Comparison of ENCODE assay signal across 20 cellular contexts in genomic region chr9:93138171-93138764, GRCh38. TPM values are rescaled to one million over a fixed set of nuclear protein-coding genes. Genes with fewer than 3 reads are reported as not detected.
DNase-seq lines count a peak whose midpoint lies in the region; ATAC-seq, FAIRE-seq and TF ChIP-seq lines count a peak whose summit lies in the region.
"Had no signal": no experiment of that assay in that cellular context is flagged by ENCODE, and none has a peak within 500 bp of the region (broad histone marks: within the 10 kb centered on the region; RNA-seq: fewer than 3 reads in every experiment).

No MANE protein-coding gene starts in this region.

- ATAC-seq in activated T-helper 17 cell treated with anti-CD3 and anti-CD28 coated beads, Interleukin-2, amount 50 U/mL, for 72 hours (replicated peaks): no peak
- ATAC-seq: A549; activated CD4-positive, alpha-beta T cell treated with anti-CD3 and anti-CD28 coated beads for 36 hours; effector memory CD8-positive, alpha-beta T cell; heart left ventricle; natural killer cell treated with Interleukin-12 subunit alpha and Interleukin-12 subunit beta and Interleukin-15 and Interleukin-18, amount 100 ng/mL, for 72 hours; PC-3; stimulated activated naive CD8-positive, alpha-beta T cell treated with anti-CD3 and anti-CD28 coated beads, Interleukin-15, Interleukin-2, amounts not matched to agents 100 U/mL and 50 U/mL, for 24 hours had no signal

- peak; percentile 89 for FAIRE-seq in GM12891 (lab: Jason Lieb, UNC)
- FAIRE-seq: A549, urothelium cell line had no signal

- intact Hi-C loops in activated CD4-positive, alpha-beta memory T cell treated with anti-CD3 and anti-CD28 coated beads for 36 hours (cut with micrococcal nuclease): no loop called here

- peak overlapping the region; percentile 39 for H3K27ac Mint-ChIP-seq in activated CD4-positive, alpha-beta memory T cell treated with anti-CD3 and anti-CD28 coated beads for 36 hours
- H3K27ac Mint-ChIP-seq in activated CD4-positive, alpha-beta memory T cell treated with anti-CD3 and anti-CD28 coated beads, Interleukin-2, amount 10 ng/mL, durations not matched to agents 7 days and 5 days: no peak overlapping the region
- H3K27ac Mint-ChIP-seq in activated T-helper 17 cell treated with anti-CD3 and anti-CD28 coated beads, Interleukin-2, amount 50 U/mL, for 72 hours: peak overlapping the region; percentile 32
- H3K27ac Mint-ChIP-seq in nephron: no peak overlapping the region
- H3K27ac Mint-ChIP-seq: activated CD4-positive, alpha-beta T cell treated with anti-CD3 and anti-CD28 coated beads for 36 hours had no signal

- H3K36me3 Mint-ChIP-seq in activated CD4-positive, alpha-beta memory T cell treated with anti-CD3 and anti-CD28 coated beads for 36 hours: no peaks in the 10 kb centered on the region
- H3K36me3 Mint-ChIP-seq in activated CD4-positive, alpha-beta memory T cell treated with anti-CD3 and anti-CD28 coated beads, Interleukin-2, amount 10 ng/mL, durations not matched to agents 7 days and 5 days (ENCODE audit: low read depth): peaks cover 3% of the 10 kb centered on the region
- H3K36me3 Mint-ChIP-seq in activated T-helper 17 cell treated with anti-CD3 and anti-CD28 coated beads, Interleukin-2, amount 50 U/mL, for 72 hours (ENCODE audit: low read depth): peaks cover 11% of the 10 kb centered on the region
- no peaks in the 10 kb centered on the region for H3K36me3 Mint-ChIP-seq in nephron (ENCODE audit: low read depth)
- H3K36me3 Mint-ChIP-seq: natural killer cell treated with Interleukin-12 subunit alpha and Interleukin-12 subunit beta and Interleukin-15 and Interleukin-18, amount 100 ng/mL, for 72 hours had no signal

- CTCF ChIA-PET in activated CD4-positive, alpha-beta memory T cell treated with anti-CD3 and anti-CD28 coated beads for 36 hours (lab: Charles Lee): interaction anchor here (1.1 to 1.6 kb wide), 2 partner anchors 16 to 135 kb away, joined by 4 to 10 read pairs; no protein-coding TSS in a partner anchor
- CTCF ChIA-PET in activated CD4-positive, alpha-beta memory T cell treated with anti-CD3 and anti-CD28 coated beads, Interleukin-2, amount 10 ng/mL, durations not matched to agents 7 days and 5 days (lab: Charles Lee): interaction anchor here (1.0 kb wide), 1 partner anchor 9 kb away, joined by 5 read pairs; no protein-coding TSS in a partner anchor

- TF ChIP-seq POLR2A in GM12891 (IDR thresholded peaks at IDR 0.05; ENCODE audit: low read depth, low read length): no peak

- no peaks in the 10 kb centered on the region for H3K27me3 Mint-ChIP-seq in activated CD4-positive, alpha-beta memory T cell treated with anti-CD3 and anti-CD28 coated beads for 36 hours
- H3K27me3 Mint-ChIP-seq in activated CD4-positive, alpha-beta memory T cell treated with anti-CD3 and anti-CD28 coated beads, Interleukin-2, amount 10 ng/mL, durations not matched to agents 7 days and 5 days: no peaks in the 10 kb centered on the region
- no peaks in the 10 kb centered on the region for H3K27me3 Mint-ChIP-seq in activated T-helper 17 cell treated with anti-CD3 and anti-CD28 coated beads, Interleukin-2, amount 50 U/mL, for 72 hours
- H3K27me3 Mint-ChIP-seq in nephron (ENCODE audit: low read depth): peaks cover 5% of the 10 kb centered on the region
- H3K27me3 Mint-ChIP-seq: activated CD4-positive, alpha-beta T cell treated with anti-CD3 and anti-CD28 coated beads for 36 hours; effector memory CD8-positive, alpha-beta T cell had no signal

- no peak for TF ChIP-seq CTCF in nephron (IDR thresholded peaks at IDR 0.05; ENCODE audit: unreplicated experiment in 3 of 3)

- no peak for DNase-seq in activated CD4-positive, alpha-beta memory T cell treated with anti-CD3 and anti-CD28 coated beads for 36 hours
- DNase-seq in activated CD4-positive, alpha-beta memory T cell treated with anti-CD3 and anti-CD28 coated beads, Interleukin-2, amount 10 ng/mL, durations not matched to agents 7 days and 5 days: no peak
- no peak for DNase-seq in GM12891 (ENCODE audit: insufficient read length, low spot score)
- DNase-seq in DMS153 treated with DMSO at 0.1 percent for 48 hours (lab: John Stamatoyannopoulos, UW; ENCODE audit: unreplicated experiment): no peak
- no peak for DNase-seq in AML-193 (lab: John Stamatoyannopoulos, UW)
- DNase-seq in NCI-H1436 treated with DMSO at 0.1 percent for 48 hours (lab: John Stamatoyannopoulos, UW): no peak
- DNase-seq: activated CD4-positive, alpha-beta T cell treated with anti-CD3 and anti-CD28 coated beads for 36 hours; amniotic stem cell; central memory CD4-positive, alpha-beta T cell; effector memory CD8-positive, alpha-beta T cell; heart left ventricle; NCI-H69; PC-3; stimulated activated naive CD8-positive, alpha-beta T cell treated with anti-CD3 and anti-CD28 coated beads, Interleukin-15, Interleukin-2, amounts not matched to agents 100 U/mL and 50 U/mL, for 24 hours had no signal

- peaks cover 4% of the 10 kb centered on the region for H3K9me3 Mint-ChIP-seq in activated CD4-positive, alpha-beta memory T cell treated with anti-CD3 and anti-CD28 coated beads for 36 hours
- H3K9me3 Mint-ChIP-seq in activated CD4-positive, alpha-beta memory T cell treated with anti-CD3 and anti-CD28 coated beads, Interleukin-2, amount 10 ng/mL, durations not matched to agents 7 days and 5 days: peaks cover 3% of the 10 kb centered on the region
- H3K9me3 Mint-ChIP-seq in activated T-helper 17 cell treated with anti-CD3 and anti-CD28 coated beads, Interleukin-2, amount 50 U/mL, for 72 hours: no peaks in the 10 kb centered on the region
- no peaks in the 10 kb centered on the region for H3K9me3 Mint-ChIP-seq in nephron
- H3K9me3 Mint-ChIP-seq: effector memory CD8-positive, alpha-beta T cell; natural killer cell treated with Interleukin-12 subunit alpha and Interleukin-12 subunit beta and Interleukin-15 and Interleukin-18, amount 100 ng/mL, for 72 hours had no signal

- POLR2A ChIA-PET in activated CD4-positive, alpha-beta memory T cell treated with anti-CD3 and anti-CD28 coated beads for 36 hours (lab: Charles Lee): no interaction called here
- POLR2A ChIA-PET in activated CD4-positive, alpha-beta memory T cell treated with anti-CD3 and anti-CD28 coated beads, Interleukin-2, amount 10 ng/mL, durations not matched to agents 7 days and 5 days (lab: Charles Lee): interaction anchor here (1.2 to 1.3 kb wide), 2 partner anchors 16 to 18 kb away, joined by 3 to 5 read pairs; no protein-coding TSS in a partner anchor

- H3K4me3 Mint-ChIP-seq in activated CD4-positive, alpha-beta memory T cell treated with anti-CD3 and anti-CD28 coated beads for 36 hours: no peak overlapping the region
- no peak overlapping the region for H3K4me3 Mint-ChIP-seq in activated CD4-positive, alpha-beta memory T cell treated with anti-CD3 and anti-CD28 coated beads, Interleukin-2, amount 10 ng/mL, durations not matched to agents 7 days and 5 days
- no peak overlapping the region for H3K4me3 Mint-ChIP-seq in activated T-helper 17 cell treated with anti-CD3 and anti-CD28 coated beads, Interleukin-2, amount 50 U/mL, for 72 hours
- peak overlapping the region in 2 of 3 experiments; percentile 17 to 47 for H3K4me3 Mint-ChIP-seq in nephron
- H3K4me3 Mint-ChIP-seq: activated CD4-positive, alpha-beta T cell treated with anti-CD3 and anti-CD28 coated beads for 36 hours; effector memory CD8-positive, alpha-beta T cell; natural killer cell treated with Interleukin-12 subunit alpha and Interleukin-12 subunit beta and Interleukin-15 and Interleukin-18, amount 100 ng/mL, for 72 hours had no signal

- peaks cover 43% of the 10 kb centered on the region for H3K4me1 Mint-ChIP-seq in activated CD4-positive, alpha-beta memory T cell treated with anti-CD3 and anti-CD28 coated beads for 36 hours (ENCODE audit: low read depth)
- peaks cover 37% of the 10 kb centered on the region for H3K4me1 Mint-ChIP-seq in activated CD4-positive, alpha-beta memory T cell treated with anti-CD3 and anti-CD28 coated beads, Interleukin-2, amount 10 ng/mL, durations not matched to agents 7 days and 5 days
- peaks cover 24% of the 10 kb centered on the region for H3K4me1 Mint-ChIP-seq in activated T-helper 17 cell treated with anti-CD3 and anti-CD28 coated beads, Interleukin-2, amount 50 U/mL, for 72 hours
- peaks cover 13% of the 10 kb centered on the region for H3K4me1 Mint-ChIP-seq in nephron

TF ChIP-seq in GM12891, 5 proteins besides CTCF, POLR2A, EP300 and RAD21:
- TF ChIP-seq POLR2AphosphoS5 (IDR thresholded peaks at IDR 0.05; ENCODE audit: low read depth, low read length): no peak
- TF ChIP-seq SPI1 (IDR thresholded peaks at IDR 0.05; ENCODE audit: low read depth, low read length): no peak
- no peak for TF ChIP-seq POU2F2 (IDR thresholded peaks at IDR 0.05; ENCODE audit: low read depth, low read length)
- peak; percentile 92 for TF ChIP-seq PAX5 (IDR thresholded peaks at IDR 0.05; ENCODE audit: insufficient read depth, low read length, severe bottlenecking)

RNA-seq across cellular contexts. Expression of gene NINJ1, which starts 4.2 kb away (rescaled TPM):
- 10 to 100 TPM; 77.9 to 82.0 TPM for total RNA-seq in activated CD4-positive, alpha-beta memory T cell treated with anti-CD3 and anti-CD28 coated beads for 36 hours
- 10 to 100 TPM; 36.9 to 37.4 TPM for total RNA-seq in activated CD4-positive, alpha-beta memory T cell treated with anti-CD3 and anti-CD28 coated beads, Interleukin-2, amount 10 ng/mL, durations not matched to agents 7 days and 5 days
- polyA plus RNA-seq in GM12891 (2012; ENCODE audit: low read depth, missing spikeins): 26.6 TPM
- total RNA-seq in activated T-helper 17 cell treated with anti-CD3 and anti-CD28 coated beads, Interleukin-2, amount 50 U/mL, for 72 hours: 100 to 1,000 TPM in 1 of 2 donors, 10 to 100 TPM in 1; 56.0 to 197 TPM

RNA-seq across cellular contexts. Expression of gene CARD19, which starts 42.3 kb away (rescaled TPM):
- total RNA-seq in activated CD4-positive, alpha-beta memory T cell treated with anti-CD3 and anti-CD28 coated beads for 36 hours: 10 to 100 TPM; 77.9 to 80.0 TPM
- total RNA-seq in activated CD4-positive, alpha-beta memory T cell treated with anti-CD3 and anti-CD28 coated beads, Interleukin-2, amount 10 ng/mL, durations not matched to agents 7 days and 5 days: 10 to 100 TPM; 80.4 to 83.5 TPM
- 10.7 TPM for polyA plus RNA-seq in GM12891 (2012; ENCODE audit: low read depth, missing spikeins)
- total RNA-seq in activated T-helper 17 cell treated with anti-CD3 and anti-CD28 coated beads, Interleukin-2, amount 50 U/mL, for 72 hours: 10 to 100 TPM; 83.6 to 87.3 TPM

RNA-seq across cellular contexts. Expression of gene WNK2, which starts 45.7 kb away (rescaled TPM):
- 1 to 10 TPM; 1.2 to 1.6 TPM for total RNA-seq in activated CD4-positive, alpha-beta memory T cell treated with anti-CD3 and anti-CD28 coated beads for 36 hours
- total RNA-seq in activated CD4-positive, alpha-beta memory T cell treated with anti-CD3 and anti-CD28 coated beads, Interleukin-2, amount 10 ng/mL, durations not matched to agents 7 days and 5 days: under 1 TPM in 1 of 2 experiments, not detected in 1; 0.05 TPM
- not detected for polyA plus RNA-seq in GM12891 (2012; ENCODE audit: low read depth, missing spikeins)
- under 1 TPM; 0.39 to 0.93 TPM for total RNA-seq in activated T-helper 17 cell treated with anti-CD3 and anti-CD28 coated beads, Interleukin-2, amount 50 U/mL, for 72 hours
- total RNA-seq: natural killer cell treated with Interleukin-12 subunit alpha and Interleukin-12 subunit beta and Interleukin-15 and Interleukin-18, amount 100 ng/mL, for 72 hours; SJSA1 had no signal

Comparison
In these comparisons a context has a peak if more than half of its experiments do, and no peak if none do; other contexts are left out.
1. H3K27ac Mint-ChIP-seq: peak in activated CD4-positive, alpha-beta memory T cell treated with anti-CD3 and anti-CD28 coated beads for 36 hours (single experiment) and activated T-helper 17 cell treated with anti-CD3 and anti-CD28 coated beads, Interleukin-2, amount 50 U/mL, for 72 hours (single experiment); none in activated CD4-positive, alpha-beta memory T cell treated with anti-CD3 and anti-CD28 coated beads, Interleukin-2, amount 10 ng/mL, durations not matched to agents 7 days and 5 days (single experiment) and nephron (0 of 3).
2. H3K4me3 Mint-ChIP-seq: peak in nephron (2 of 3); none in activated CD4-positive, alpha-beta memory T cell treated with anti-CD3 and anti-CD28 coated beads for 36 hours (single experiment), activated CD4-positive, alpha-beta memory T cell treated with anti-CD3 and anti-CD28 coated beads, Interleukin-2, amount 10 ng/mL, durations not matched to agents 7 days and 5 days (single experiment) and activated T-helper 17 cell treated with anti-CD3 and anti-CD28 coated beads, Interleukin-2, amount 50 U/mL, for 72 hours (single experiment).